ENCODE assay signal across 8 cellular contexts in genomic region chr10:110629680-110630191, GRCh38. TPM values are rescaled to one million over a fixed set of nuclear protein-coding genes. Genes with fewer than 3 reads are reported as not detected.
DNase-seq lines count a peak whose midpoint lies in the region; TF ChIP-seq lines count a peak whose summit lies in the region.

No MANE protein-coding gene starts in this region.

- peak; percentile 57 for TF ChIP-seq EP300 in Ishikawa (IDR thresholded peaks at IDR 0.05; ENCODE audit: borderline replicate concordance)

- H3K27ac ChIP-seq in cardiac muscle cell (peak overlapping the region; percentile 92), stomach smooth muscle (ENCODE audit: low read length) (peak overlapping the region; percentile 31)

- no peak overlapping the region for H3K4me3 ChIP-seq in cardiac muscle cell
- no peak overlapping the region for H3K4me3 ChIP-seq in stomach smooth muscle (ENCODE audit: low read length in 2 of 2)

- H3K4me1 ChIP-seq in cardiac muscle cell (ENCODE audit: low read depth) (peaks cover 16% of the 10 kb centered on the region), stomach smooth muscle (ENCODE audit: control insufficient read depth, insufficient read depth, low read length) (peaks cover 8% of the 10 kb centered on the region)

- DNase-seq in NCI-H774 (lab: John Stamatoyannopoulos, UW) (peak; percentile 57), cardiac muscle cell (ENCODE audit: low read depth in 1 of 2, low spot score in 1 of 2) (peak in 1 of 2 donors; percentile 70), iPS-NIHi7 (ENCODE audit: extremely low spot score) (no peak), RPMI8226 (no peak)
- DNase-seq in activated CD4-positive, alpha-beta T cell treated with anti-CD3 and anti-CD28 coated beads for 1 hour, result no peak
- DNase-seq in activated CD4-positive, CD25-positive, alpha-beta regulatory T cell treated with anti-CD3 and anti-CD28 coated beads, Interleukin-2, amount 50 U/mL, for 72 hours, result no peak

- no peaks in the 10 kb centered on the region for H3K27me3 ChIP-seq in cardiac muscle cell
- H3K27me3 ChIP-seq in stomach smooth muscle (ENCODE audit: control insufficient read depth in 1 of 2, insufficient read depth in 2 of 2, low read length in 2 of 2), result no peaks in the 10 kb centered on the region

- TF ChIP-seq CTCF in cardiac muscle cell (IDR thresholded peaks at IDR 0.05; ENCODE audit: low read depth, low read length), result no peak

- H3K9ac ChIP-seq in stomach smooth muscle (ENCODE audit: low read length in 2 of 2), result no peak overlapping the region

- H3K9me3 ChIP-seq in cardiac muscle cell (ENCODE audit: low read depth) (no peaks in the 10 kb centered on the region), stomach smooth muscle (ENCODE audit: control insufficient read depth in 2 of 2, low read length in 2 of 2) (no peaks in the 10 kb centered on the region)

- H3K36me3 ChIP-seq in cardiac muscle cell (no peaks in the 10 kb centered on the region), stomach smooth muscle (ENCODE audit: control insufficient read depth in 2 of 2, insufficient read depth in 2 of 2, low read length in 2 of 2) (no peaks in the 10 kb centered on the region)

- no peak for TF ChIP-seq RAD21 in Ishikawa (IDR thresholded peaks at IDR 0.05; ENCODE audit: low read depth)

TF ChIP-seq in Ishikawa, 13 proteins besides CTCF, POLR2A, EP300 and RAD21:
- no peak for TF ChIP-seq EGR1 (IDR thresholded peaks at IDR 0.05)
- TF ChIP-seq TCF12 (IDR thresholded peaks at IDR 0.05; ENCODE audit: low read depth), result peak; percentile 73; the same call in 1 of the 2 replicates
- peak; percentile 63; the same call in 1 of the 2 replicates for TF ChIP-seq TEAD4 (IDR thresholded peaks at IDR 0.05)
- TF ChIP-seq YY1 (IDR thresholded peaks at IDR 0.05; ENCODE audit: low read depth), result no peak
- no peak for TF ChIP-seq ZBTB7A (IDR thresholded peaks at IDR 0.05; ENCODE audit: low read depth)
- TF ChIP-seq, protein P1, sequence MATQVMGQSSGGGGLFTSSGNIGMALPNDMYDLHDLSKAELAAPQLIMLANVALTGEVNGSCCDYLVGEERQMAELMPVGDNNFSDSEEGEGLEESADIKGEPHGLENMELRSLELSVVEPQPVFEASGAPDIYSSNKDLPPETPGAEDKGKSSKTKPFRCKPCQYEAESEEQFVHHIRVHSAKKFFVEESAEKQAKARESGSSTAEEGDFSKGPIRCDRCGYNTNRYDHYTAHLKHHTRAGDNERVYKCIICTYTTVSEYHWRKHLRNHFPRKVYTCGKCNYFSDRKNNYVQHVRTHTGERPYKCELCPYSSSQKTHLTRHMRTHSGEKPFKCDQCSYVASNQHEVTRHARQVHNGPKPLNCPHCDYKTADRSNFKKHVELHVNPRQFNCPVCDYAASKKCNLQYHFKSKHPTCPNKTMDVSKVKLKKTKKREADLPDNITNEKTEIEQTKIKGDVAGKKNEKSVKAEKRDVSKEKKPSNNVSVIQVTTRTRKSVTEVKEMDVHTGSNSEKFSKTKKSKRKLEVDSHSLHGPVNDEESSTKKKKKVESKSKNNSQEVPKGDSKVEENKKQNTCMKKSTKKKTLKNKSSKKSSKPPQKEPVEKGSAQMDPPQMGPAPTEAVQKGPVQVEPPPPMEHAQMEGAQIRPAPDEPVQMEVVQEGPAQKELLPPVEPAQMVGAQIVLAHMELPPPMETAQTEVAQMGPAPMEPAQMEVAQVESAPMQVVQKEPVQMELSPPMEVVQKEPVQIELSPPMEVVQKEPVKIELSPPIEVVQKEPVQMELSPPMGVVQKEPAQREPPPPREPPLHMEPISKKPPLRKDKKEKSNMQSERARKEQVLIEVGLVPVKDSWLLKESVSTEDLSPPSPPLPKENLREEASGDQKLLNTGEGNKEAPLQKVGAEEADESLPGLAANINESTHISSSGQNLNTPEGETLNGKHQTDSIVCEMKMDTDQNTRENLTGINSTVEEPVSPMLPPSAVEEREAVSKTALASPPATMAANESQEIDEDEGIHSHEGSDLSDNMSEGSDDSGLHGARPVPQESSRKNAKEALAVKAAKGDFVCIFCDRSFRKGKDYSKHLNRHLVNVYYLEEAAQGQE (IDR thresholded peaks at IDR 0.05; ENCODE audit: low read depth), result peak; percentile 12; the same call in 1 of the 2 replicates
- TF ChIP-seq NFIC (IDR thresholded peaks at IDR 0.05), result peak; percentile 99
- TF ChIP-seq, protein P2, sequence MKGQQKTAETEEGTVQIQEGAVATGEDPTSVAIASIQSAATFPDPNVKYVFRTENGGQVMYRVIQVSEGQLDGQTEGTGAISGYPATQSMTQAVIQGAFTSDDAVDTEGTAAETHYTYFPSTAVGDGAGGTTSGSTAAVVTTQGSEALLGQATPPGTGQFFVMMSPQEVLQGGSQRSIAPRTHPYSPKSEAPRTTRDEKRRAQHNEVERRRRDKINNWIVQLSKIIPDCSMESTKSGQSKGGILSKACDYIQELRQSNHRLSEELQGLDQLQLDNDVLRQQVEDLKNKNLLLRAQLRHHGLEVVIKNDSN (IDR thresholded peaks at IDR 0.05), result no peak
- TF ChIP-seq CREB1 (IDR thresholded peaks at IDR 0.05; ENCODE audit: low read depth), result no peak
- peak; percentile 47; the same call in 1 of the 2 replicates for TF ChIP-seq MAX (IDR thresholded peaks at IDR 0.05)
- TF ChIP-seq TAF1 (IDR thresholded peaks at IDR 0.05; ENCODE audit: low read depth), result 0 out of 2 replicates have a peak, but pooled peaks have one; percentile 22
- 0 out of 2 replicates have a peak, but pooled peaks have one; percentile 20 for TF ChIP-seq CEBPB (IDR thresholded peaks at IDR 0.05)
- peak; percentile 22; the same call in 1 of the 2 replicates for TF ChIP-seq FOXM1 (IDR thresholded peaks at IDR 0.05; ENCODE audit: borderline replicate concordance, low read depth)

RNA-seq across cellular contexts. Expression of gene RBM20, which starts 14.4 kb away (rescaled TPM):
- 23.0 and 28.5 TPM in 2 replicates for total RNA-seq in cardiac muscle cell
- 12.7 and 19.2 TPM in 2 replicates for polyA plus RNA-seq in cardiac muscle cell
